Comparison of ENCODE assay signal across 19 cellular contexts in the genomic region with DNA sequence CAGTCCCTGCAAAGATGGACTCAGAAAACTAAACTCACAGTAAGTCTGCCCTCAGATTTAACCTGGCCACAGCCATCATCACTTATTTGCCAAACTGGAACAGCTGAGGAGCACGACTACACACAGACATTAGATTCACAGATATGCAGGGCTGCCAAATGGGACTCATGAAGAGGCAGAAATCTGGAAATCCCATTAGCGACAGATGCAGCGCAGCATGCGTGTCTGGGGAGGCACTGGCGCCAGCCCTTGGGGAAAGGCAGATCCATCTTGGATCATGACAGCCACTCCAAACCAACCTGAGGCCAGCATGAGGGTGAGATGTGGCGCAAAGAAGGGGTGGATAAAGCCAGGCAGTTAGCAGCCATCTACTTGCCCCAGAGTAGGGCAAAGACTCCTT.
"Had no signal": no experiment of that assay in that cellular context is flagged by ENCODE, and none has a peak within 500 bp of the region (broad histone marks: within the 10 kb centered on the region; RNA-seq: fewer than 3 reads in every experiment).

No MANE protein-coding gene starts in this region.

- H3K27ac Mint-ChIP-seq: activated naive CD4-positive, alpha-beta T cell treated with anti-CD3 and anti-CD28 coated beads, Interleukin-2, amount 50 U/mL, for 24 hours; memory B cell; stimulated activated effector memory CD8-positive, alpha-beta T cell treated with anti-CD3 and anti-CD28 coated beads, Interleukin-12 subunit alpha, Interleukin-12 subunit beta, amount 100 ng/mL, for 72 hours; stimulated activated naive CD8-positive, alpha-beta T cell treated with anti-CD3 and anti-CD28 coated beads, Interleukin-15, amount 100 ng/mL, for 72 hours; WTC11 had no signal

- H3K27ac ChIP-seq: body of pancreas, ovary, psoas muscle, tibial nerve had no signal

- H3K36me3 Mint-ChIP-seq: activated naive CD4-positive, alpha-beta T cell treated with anti-CD3 and anti-CD28 coated beads, Interleukin-2, amount 50 U/mL, for 24 hours; memory B cell; naive B cell; stimulated activated effector memory CD8-positive, alpha-beta T cell treated with anti-CD3 and anti-CD28 coated beads, Interleukin-12 subunit alpha, Interleukin-12 subunit beta, amount 100 ng/mL, for 72 hours; WTC11 had no signal

- H3K9me3 ChIP-seq: body of pancreas, mucosa of descending colon, ovary, psoas muscle, tibial nerve had no signal

- H3K27me3 ChIP-seq: body of pancreas, ovary, tibial nerve had no signal

- H3K9me3 Mint-ChIP-seq: activated naive CD4-positive, alpha-beta T cell treated with anti-CD3 and anti-CD28 coated beads, Interleukin-2, amount 50 U/mL, for 24 hours; memory B cell; naive B cell; stimulated activated effector memory CD8-positive, alpha-beta T cell treated with anti-CD3 and anti-CD28 coated beads, Interleukin-12 subunit alpha, Interleukin-12 subunit beta, amount 100 ng/mL, for 72 hours; stimulated activated naive CD8-positive, alpha-beta T cell treated with anti-CD3 and anti-CD28 coated beads, Interleukin-15, amount 100 ng/mL, for 72 hours; WTC11 had no signal

- H3K36me3 ChIP-seq: ovary, tibial nerve had no signal

- DNase-seq: activated gamma-delta T cell treated with Interleukin-2 at 50 U/mL for 16 hours; activated T-cell treated with anti-CD3 and anti-CD28 coated beads, Interleukin-2, amount 50 U/mL, for 1 hour; anterior cingulate cortex; body of pancreas; foreskin fibroblast; left colon; mucosa of descending colon; naive B cell; ovary; psoas muscle; right cardiac atrium; stimulated activated CD4-positive, alpha-beta T cell treated with anti-CD3 and anti-CD28 coated beads, Interleukin-1b, Interleukin-23, amount 100 ng/mL, for 48 hours; stimulated activated naive CD8-positive, alpha-beta T cell treated with anti-CD3 and anti-CD28 coated beads, Interleukin-15, amount 100 ng/mL, for 72 hours; T1000 had no signal

- H3K4me3 Mint-ChIP-seq: activated naive CD4-positive, alpha-beta T cell treated with anti-CD3 and anti-CD28 coated beads, Interleukin-2, amount 50 U/mL, for 24 hours; memory B cell; naive B cell; stimulated activated effector memory CD8-positive, alpha-beta T cell treated with anti-CD3 and anti-CD28 coated beads, Interleukin-12 subunit alpha, Interleukin-12 subunit beta, amount 100 ng/mL, for 72 hours; stimulated activated naive CD8-positive, alpha-beta T cell treated with anti-CD3 and anti-CD28 coated beads, Interleukin-15, amount 100 ng/mL, for 72 hours; WTC11 had no signal

- H3K4me3 ChIP-seq: body of pancreas, mucosa of descending colon, ovary, psoas muscle, tibial nerve had no signal

- H3K4me1 Mint-ChIP-seq: activated naive CD4-positive, alpha-beta T cell treated with anti-CD3 and anti-CD28 coated beads, Interleukin-2, amount 50 U/mL, for 24 hours; naive B cell; stimulated activated effector memory CD8-positive, alpha-beta T cell treated with anti-CD3 and anti-CD28 coated beads, Interleukin-12 subunit alpha, Interleukin-12 subunit beta, amount 100 ng/mL, for 72 hours; stimulated activated naive CD8-positive, alpha-beta T cell treated with anti-CD3 and anti-CD28 coated beads, Interleukin-15, amount 100 ng/mL, for 72 hours had no signal

- ATAC-seq: body of pancreas; left colon; mucosa of descending colon; psoas muscle; right cardiac atrium; stimulated activated effector memory CD8-positive, alpha-beta T cell treated with anti-CD3 and anti-CD28 coated beads, Interleukin-12 subunit alpha, Interleukin-12 subunit beta, amount 100 ng/mL, for 72 hours; stimulated activated naive CD8-positive, alpha-beta T cell treated with anti-CD3 and anti-CD28 coated beads, Interleukin-15, amount 100 ng/mL, for 72 hours; WTC11 had no signal
